Comparison of ENCODE assay signal across 14 cellular contexts in the genomic region with DNA sequence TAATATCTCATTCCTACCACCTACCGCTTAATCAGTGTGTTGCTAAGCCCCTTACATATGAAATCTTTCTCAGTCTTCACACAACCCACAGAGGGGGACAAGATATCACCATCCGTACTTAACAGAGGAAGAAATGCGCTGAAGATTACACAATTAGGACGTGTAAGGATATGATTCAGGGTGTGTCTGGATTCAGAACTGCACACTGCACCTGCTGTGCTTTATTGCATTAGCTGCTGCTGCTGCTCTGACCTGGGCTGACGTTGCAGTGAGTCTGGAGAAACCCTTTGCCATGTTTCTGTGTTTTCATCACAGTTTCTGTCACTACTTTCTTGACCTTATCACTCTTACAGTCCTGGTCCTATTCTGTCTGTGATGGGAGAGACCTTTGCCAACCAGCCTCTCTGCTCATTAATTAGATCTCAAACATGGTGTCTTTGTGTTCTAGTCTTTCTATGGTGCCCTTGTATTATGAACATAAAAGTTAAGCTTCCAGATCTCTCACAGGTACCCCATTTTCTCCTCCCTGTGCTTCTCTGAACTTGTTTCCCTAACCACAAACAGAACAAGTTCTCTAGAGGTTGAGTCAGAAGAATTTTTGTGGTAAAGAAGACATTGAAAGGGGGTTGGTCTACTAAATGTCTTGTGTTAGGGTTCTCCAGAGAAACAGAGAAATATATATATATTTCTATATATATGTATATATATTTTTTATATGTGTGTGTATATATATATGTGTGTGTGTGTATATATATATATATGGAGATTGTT.
DNase-seq lines count a peak whose midpoint lies in the region; TF ChIP-seq lines count a peak whose summit lies in the region.
"Had no signal": no experiment of that assay in that cellular context is flagged by ENCODE, and none has a peak within 500 bp of the region (broad histone marks: within the 10 kb centered on the region; RNA-seq: fewer than 3 reads in every experiment).

No MANE protein-coding gene starts in this region.

- TF ChIP-seq CTCF in AG10803 (conservative IDR thresholded peaks at IDR 0.05; ENCODE audit: low read length) = no peak
- no peak for TF ChIP-seq CTCF in hepatocyte (IDR thresholded peaks at IDR 0.05; ENCODE audit: poor library complexity)

- no peak overlapping the region for H4K8ac ChIP-seq in mesenchymal stem cell (ENCODE audit: low read length)

- no peak overlapping the region for H4K91ac ChIP-seq in mesenchymal stem cell (ENCODE audit: low read length)

- peaks cover 2% of the 10 kb centered on the region for H3K79me1 ChIP-seq in mesenchymal stem cell (replicated peaks; ENCODE audit: low read length, poor library complexity, severe bottlenecking)

- H2AFZ ChIP-seq in mesenchymal stem cell (ENCODE audit: low read depth, low read length) (no peak overlapping the region), hepatocyte (no peak overlapping the region)

- H3K27ac ChIP-seq in mesenchymal stem cell (ENCODE audit: low read length, poor library complexity, severe bottlenecking) (peak overlapping the region; percentile 17), hepatocyte (no peak overlapping the region)
- H3K27ac ChIP-seq: SJSA1, thoracic aorta had no signal

- H3K4me1 ChIP-seq in mesenchymal stem cell (ENCODE audit: control insufficient read depth, insufficient read depth, low read depth, low read length) = peaks cover 10% of the 10 kb centered on the region
- H3K4me1 ChIP-seq in hepatocyte (ENCODE audit: insufficient read depth) = no peaks in the 10 kb centered on the region
- H3K4me1 ChIP-seq: SJSA1 had no signal

- no peaks in the 10 kb centered on the region for H4K20me1 ChIP-seq in hepatocyte (ENCODE audit: insufficient read depth, poor library complexity, severe bottlenecking)

- no peak overlapping the region for H2BK15ac ChIP-seq in mesenchymal stem cell (ENCODE audit: low read depth, poor library complexity, severe bottlenecking)

- H3K4me3 ChIP-seq in AG10803 (ENCODE audit: low read length) = no peak overlapping the region
- H3K4me3 ChIP-seq in mesenchymal stem cell (ENCODE audit: insufficient read depth in 1 of 2, low read depth in 1 of 2, low read length in 2 of 2) = no peak overlapping the region
- H3K4me3 ChIP-seq in hepatocyte = no peak overlapping the region
- H3K4me3 ChIP-seq: SJSA1, thoracic aorta had no signal

- H3K27me3 ChIP-seq in mesenchymal stem cell (ENCODE audit: control insufficient read depth in 1 of 2, insufficient read depth in 1 of 2, low read length in 2 of 2) = no peaks in the 10 kb centered on the region
- no peaks in the 10 kb centered on the region for H3K27me3 ChIP-seq in hepatocyte
- H3K27me3 ChIP-seq: SJSA1 had no signal

- H3K9ac ChIP-seq in mesenchymal stem cell (ENCODE audit: low read length) = no peak overlapping the region

- H3K9me2 ChIP-seq in hepatocyte (replicated peaks; ENCODE audit: insufficient read depth) = no peaks in the 10 kb centered on the region

- H2BK12ac ChIP-seq in mesenchymal stem cell (ENCODE audit: low read length in 2 of 2) = no peak overlapping the region

- no peak overlapping the region for H2BK120ac ChIP-seq in mesenchymal stem cell (ENCODE audit: low read depth, low read length)

- H3K9me3 ChIP-seq in mesenchymal stem cell (ENCODE audit: control insufficient read depth, low read length) (no peaks in the 10 kb centered on the region), hepatocyte (ENCODE audit: low read depth) (no peaks in the 10 kb centered on the region)
- H3K9me3 ChIP-seq: SJSA1, thoracic aorta had no signal

- peak; percentile 72 for DNase-seq in AG10803 (ENCODE audit: low read depth)
- DNase-seq in M059J (ENCODE audit: low read depth) = peak; percentile 84
- peak; percentile 63 for DNase-seq in astrocyte of the hippocampus (ENCODE audit: low read depth, low spot score)
- peak; percentile 70 for DNase-seq in mesenchymal stem cell
- no peak for DNase-seq in NCI-H69 (lab: John Stamatoyannopoulos, UW)
- no peak for DNase-seq in AML-193 (lab: John Stamatoyannopoulos, UW)
- DNase-seq in central memory CD4-positive, alpha-beta T cell = no peak
- no peak for DNase-seq in hepatocyte (ENCODE audit: low spot score)
- DNase-seq: activated CD8-positive, alpha-beta T cell treated with anti-CD3 and anti-CD28 coated beads, Interleukin-2, amount 10 ng/mL, durations not matched to agents 7 days and 5 days; activated naive CD4-positive, alpha-beta T cell treated with anti-CD3 and anti-CD28 coated beads, Interleukin-2, amount 10 ng/mL, durations not matched to agents 7 days and 5 days; NCI-H1694; NCI-H510A treated with DMSO at 0.1 percent for 48 hours had no signal

- no peaks in the 10 kb centered on the region for H3K36me3 ChIP-seq in mesenchymal stem cell (ENCODE audit: control insufficient read depth in 1 of 2, insufficient read depth in 2 of 2, low read depth in 1 of 2, low read length in 2 of 2)
- H3K36me3 ChIP-seq in hepatocyte (replicated peaks; ENCODE audit: insufficient read depth, low read depth) = no peaks in the 10 kb centered on the region
- H3K36me3 ChIP-seq: SJSA1, thoracic aorta had no signal

- no peak overlapping the region for H2AK5ac ChIP-seq in mesenchymal stem cell (ENCODE audit: low read length, severe bottlenecking)

- no peaks in the 10 kb centered on the region for H3K79me2 ChIP-seq in hepatocyte

- H2BK5ac ChIP-seq in mesenchymal stem cell (ENCODE audit: low read depth, low read length, poor library complexity, severe bottlenecking) = no peak overlapping the region

- WGBS in mesenchymal stem cell = 64% methylated on average over 5 of the region's 5 CpGs
- WGBS in hepatocyte (ENCODE audit: low lambda C conversion rate, missing lambda C conversion rate) = 86% methylated on average over 5 of the region's 5 CpGs

- no peak overlapping the region for H3K14ac ChIP-seq in mesenchymal stem cell (ENCODE audit: low read length in 2 of 2)

- H3K23ac ChIP-seq in mesenchymal stem cell (ENCODE audit: low read length in 2 of 2) = no peak overlapping the region

- H3K18ac ChIP-seq in mesenchymal stem cell (ENCODE audit: low read depth in 1 of 2, low read length in 2 of 2) = no peak overlapping the region

- no peak overlapping the region for H3K4ac ChIP-seq in mesenchymal stem cell (ENCODE audit: low read depth in 1 of 2, low read length in 2 of 2)

- H3K4me2 ChIP-seq in mesenchymal stem cell (ENCODE audit: low read length, poor library complexity, severe bottlenecking) = no peak overlapping the region
- no peak overlapping the region for H3K4me2 ChIP-seq in hepatocyte

Comparison
In these comparisons a context has a peak if more than half of its experiments do, and no peak if none do; other contexts are left out.
1. DNase-seq: peak in AG10803 (single experiment), M059J (single experiment), astrocyte of the hippocampus (single experiment) and mesenchymal stem cell (single experiment); none in NCI-H69 (single experiment), AML-193 (0 of 2), central memory CD4-positive, alpha-beta T cell (single experiment) and hepatocyte (single experiment).